Comparison of ENCODE assay signal across 18 cellular contexts in genomic region chr1:243731974-243732373, GRCh38.
DNase-seq lines count a peak whose midpoint lies in the region; ATAC-seq, FAIRE-seq and TF ChIP-seq lines count a peak whose summit lies in the region.
"Had no signal": no experiment of that assay in that cellular context is flagged by ENCODE, and none has a peak within 500 bp of the region (broad histone marks: within the 10 kb centered on the region; RNA-seq: fewer than 3 reads in every experiment).

No MANE protein-coding gene starts in this region.

- WGBS in smooth muscle cell (ENCODE audit: low lambda C conversion rate): 61% methylated on average over 3 of the region's 3 CpGs

- peaks cover 34% of the 10 kb centered on the region for H3K4me1 ChIP-seq in HUES6 (ENCODE audit: control insufficient read depth, insufficient read depth, low read length)
- peaks cover 6% of the 10 kb centered on the region for H3K4me1 ChIP-seq in smooth muscle cell (ENCODE audit: low read depth)

- H3K27ac ChIP-seq in HUES6 (ENCODE audit: low read depth, low read length) (peak overlapping the region; percentile 45; the same call in 1 of the 2 replicates), smooth muscle cell (ENCODE audit: low read depth) (peak overlapping the region; percentile 70)
- H3K27ac ChIP-seq: cardiac muscle cell had no signal

- peaks cover 12% of the 10 kb centered on the region for H3F3A ChIP-seq in smooth muscle cell (ENCODE audit: low read depth)

- no peak overlapping the region for H3K9ac ChIP-seq in HUES6 (ENCODE audit: low read length)
- H3K9ac ChIP-seq in smooth muscle cell (ENCODE audit: low read depth): no peak overlapping the region

- no peak overlapping the region for H2AFZ ChIP-seq in smooth muscle cell (ENCODE audit: low read depth)

- H3K27me3 ChIP-seq in HUES6 (ENCODE audit: control insufficient read depth, insufficient read depth, low read length): no peaks in the 10 kb centered on the region
- H3K27me3 ChIP-seq in smooth muscle cell (ENCODE audit: low read depth): no peaks in the 10 kb centered on the region
- H3K27me3 ChIP-seq: cardiac muscle cell had no signal

- FAIRE-seq in RCC 7860 (lab: Jason Lieb, UNC): peak; percentile 10
- FAIRE-seq: frontal cortex had no signal

- H3K4me2 ChIP-seq in smooth muscle cell: peak overlapping the region; percentile 2

- TF ChIP-seq CTCF in smooth muscle cell (IDR thresholded peaks at IDR 0.05; ENCODE audit: borderline replicate concordance, insufficient read depth, poor library complexity, severe bottlenecking): no peak

- H3K4me3 ChIP-seq in HUES6 (ENCODE audit: low read depth, low read length) (no peak overlapping the region), smooth muscle cell (no peak overlapping the region)
- H3K4me3 ChIP-seq: cardiac muscle cell had no signal

- H3K79me2 ChIP-seq in smooth muscle cell (ENCODE audit: low read depth): peaks cover 19% of the 10 kb centered on the region

- DNase-seq in RCC 7860 (ENCODE audit: low spot score) (peak; percentile 35), glomerular visceral epithelial cell (ENCODE audit: extremely low spot score) (peak; percentile 78), smooth muscle cell (lab: John Stamatoyannopoulos, UW; ENCODE audit: unreplicated experiment) (no peak), GDM1 (lab: John Stamatoyannopoulos, UW) (no peak), dedifferentiated amniotic fluid mesenchymal stem cell (ENCODE audit: extremely low spot score) (no peak)
- DNase-seq: activated CD4-positive, CD25-positive, alpha-beta regulatory T cell; activated CD8-positive, alpha-beta memory T cell treated with anti-CD3 and anti-CD28 coated beads, Interleukin-2, amount 50 U/mL, for 48 hours; activated naive CD4-positive, alpha-beta T cell treated with anti-CD3 and anti-CD28 coated beads, Interleukin-2, amount 10 ng/mL, durations not matched to agents 7 days and 5 days; CD4-positive, alpha-beta memory T cell; GOT3; stimulated activated CD4-positive, alpha-beta T cell treated with anti-CD3 and anti-CD28 coated beads, Interleukin-4, amount 100 ng/mL, for 1 hour; stimulated activated naive CD4-positive, alpha-beta T cell treated with Interleukin-2 at 50 U/mL for 16 hours; SW 1271 had no signal

- H3K9me3 ChIP-seq in HUES6 (ENCODE audit: control insufficient read depth, insufficient read depth, low read depth, low read length): peaks cover 10% of the 10 kb centered on the region
- H3K9me3 ChIP-seq in smooth muscle cell (replicated peaks; ENCODE audit: low read depth): no peaks in the 10 kb centered on the region

- ATAC-seq in GM21786 (IDR thresholded peaks at IDR 0.05; ENCODE audit: unreplicated experiment) (no peak), HG02870 (IDR thresholded peaks at IDR 0.05; ENCODE audit: unreplicated experiment) (no peak)

- H3K36me3 ChIP-seq in HUES6 (ENCODE audit: control insufficient read depth, insufficient read depth, low read length) (no peaks in the 10 kb centered on the region), smooth muscle cell (ENCODE audit: low read depth) (no peaks in the 10 kb centered on the region)
- H3K36me3 ChIP-seq: cardiac muscle cell had no signal

- H4K20me1 ChIP-seq in smooth muscle cell (ENCODE audit: low read depth): no peaks in the 10 kb centered on the region

Comparison
In these comparisons a context has a peak if more than half of its experiments do, and no peak if none do; other contexts are left out.
1. DNase-seq: peak in RCC 7860 (single experiment) and glomerular visceral epithelial cell (single experiment); none in smooth muscle cell (single experiment), GDM1 (single experiment) and dedifferentiated amniotic fluid mesenchymal stem cell (single experiment).